1 cellular context compared by ENCODE assay signal in genomic region chr5:115343855-115344254, GRCh38.
TF ChIP-seq lines count a peak whose summit lies in the region.

No MANE protein-coding gene starts in this region.

TF ChIP-seq in HCT116, 20 proteins besides CTCF, POLR2A, EP300 and RAD21 (continued from another document):
- TF ChIP-seq ZBTB33 (IDR thresholded peaks at IDR 0.05; ENCODE audit: extremely low read depth, insufficient replicate concordance, low read length) (no peak), POLR2AphosphoS5 (IDR thresholded peaks at IDR 0.05; ENCODE audit: low read depth, low read length) (no peak)
